In the genomic region with DNA sequence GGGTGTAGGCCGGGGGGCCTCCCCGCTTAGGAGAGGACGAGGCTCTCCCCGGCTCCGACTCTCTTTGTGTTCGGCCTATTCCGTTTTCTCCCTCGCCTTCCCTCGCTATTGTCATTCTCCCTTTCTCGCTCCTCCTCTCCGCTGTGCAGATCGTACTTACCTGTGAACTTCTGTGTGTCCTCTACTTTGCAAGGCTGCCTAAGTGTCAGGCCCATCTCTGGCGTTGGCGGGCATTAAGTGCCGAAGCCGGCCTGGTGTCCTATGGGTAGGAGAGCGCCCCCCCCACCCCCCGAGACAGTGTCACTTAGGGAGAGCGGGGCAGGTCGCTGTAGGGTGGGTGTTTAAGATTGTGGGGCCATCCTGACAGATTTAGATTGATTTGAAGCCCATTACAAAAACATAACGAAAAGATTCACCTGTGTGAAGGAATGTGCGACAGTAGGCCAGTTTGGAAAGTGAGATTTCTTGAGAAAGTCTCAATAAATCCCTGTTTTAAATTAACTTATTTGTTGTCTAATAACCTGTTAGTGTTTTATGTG, we compare ENCODE assay signal across 1 cellular context.
A peak's percentile ranks its signal among the peaks of the same experiment; 100 is the strongest.
TF ChIP-seq lines count a peak whose summit lies in the region.

No MANE protein-coding gene starts in this region.

TF ChIP-seq in HepG2, 621 proteins besides CTCF, POLR2A, EP300 and RAD21 (continued from another document and continues in another):
- TF ChIP-seq SIX1 (CRISPR knock-in tag; IDR thresholded peaks at IDR 0.05; ENCODE audit: borderline replicate concordance) (no peak), ZFP82 (CRISPR knock-in tag; IDR thresholded peaks at IDR 0.05; ENCODE audit: borderline replicate concordance) (no peak), RBM39 (IDR thresholded peaks at IDR 0.05; ENCODE audit: low read depth, low read length, poor library complexity, severe bottlenecking) (peak; percentile 5), MED8 (CRISPR knock-in tag; IDR thresholded peaks at IDR 0.05; ENCODE audit: insufficient replicate concordance) (no peak), TCF7 (IDR thresholded peaks at IDR 0.05; ENCODE audit: low read depth) (no peak), ZNF713 (CRISPR knock-in tag; IDR thresholded peaks at IDR 0.05) (no peak), SOX6 (IDR thresholded peaks at IDR 0.05) (no peak), SOX6 (CRISPR knock-in tag; IDR thresholded peaks at IDR 0.05) (no peak), NR1H2 (CRISPR knock-in tag; IDR thresholded peaks at IDR 0.05; ENCODE audit: borderline replicate concordance, low read depth) (no peak), ZSCAN22 (CRISPR knock-in tag; IDR thresholded peaks at IDR 0.05) (no peak), KLF11 (CRISPR knock-in tag; IDR thresholded peaks at IDR 0.05) (no peak), ZBTB7A (CRISPR knock-in tag; IDR thresholded peaks at IDR 0.05) (no peak), NFIC (IDR thresholded peaks at IDR 0.05; ENCODE audit: low read length) (no peak), DPF2 (CRISPR knock-in tag; IDR thresholded peaks at IDR 0.05; ENCODE audit: borderline replicate concordance, low read depth) (no peak), ZBTB20 (CRISPR knock-in tag; IDR thresholded peaks at IDR 0.05; ENCODE audit: borderline replicate concordance, low read depth) (no peak), MZF1 (CRISPR knock-in tag; IDR thresholded peaks at IDR 0.05; ENCODE audit: borderline replicate concordance) (no peak), NFKBIZ (CRISPR knock-in tag; IDR thresholded peaks at IDR 0.05) (no peak; the same call in 1 of the 2 replicates), SALL1 (CRISPR knock-in tag; IDR thresholded peaks at IDR 0.05) (no peak; the same call in 1 of the 2 replicates), ZNF326 (CRISPR knock-in tag; IDR thresholded peaks at IDR 0.05; ENCODE audit: borderline replicate concordance) (no peak), IRF2 (CRISPR knock-in tag; IDR thresholded peaks at IDR 0.05) (peak; percentile 27; the same call in 1 of the 2 replicates), ZNF263 (CRISPR knock-in tag; IDR thresholded peaks at IDR 0.05) (peak; percentile 33; the same call in 1 of the 2 replicates), KDM5B (CRISPR knock-in tag; IDR thresholded peaks at IDR 0.05; ENCODE audit: borderline replicate concordance) (no peak), RFX5 (IDR thresholded peaks at IDR 0.05; ENCODE audit: low read depth, low read length) (no peak), REL (CRISPR knock-in tag; conservative IDR thresholded peaks at IDR 0.05) (no peak), BRD4 (CRISPR knock-in tag; IDR thresholded peaks at IDR 0.05) (0 out of 2 replicates have a peak, but pooled peaks have one; percentile 12), RXRA (CRISPR knock-in tag; IDR thresholded peaks at IDR 0.05) (no peak; the same call in 1 of the 2 replicates), POLR2AphosphoS2 (IDR thresholded peaks at IDR 0.05; ENCODE audit: low read depth, low read length) (no peak), SMAD1 (CRISPR knock-in tag; IDR thresholded peaks at IDR 0.05; ENCODE audit: borderline replicate concordance, low read depth) (0 out of 2 replicates have a peak, but pooled peaks have one; percentile 12), ARHGAP35 (CRISPR knock-in tag; IDR thresholded peaks at IDR 0.05; ENCODE audit: borderline replicate concordance) (no peak), MBNL3 (CRISPR knock-in tag; conservative IDR thresholded peaks at IDR 0.05) (no peak), ZZZ3 (CRISPR knock-in tag; IDR thresholded peaks at IDR 0.05; ENCODE audit: borderline replicate concordance) (no peak), MIXL1 (CRISPR knock-in tag; IDR thresholded peaks at IDR 0.05) (no peak), NFE2L2 (IDR thresholded peaks at IDR 0.05; ENCODE audit: low read length) (no peak), ZNF672 (CRISPR knock-in tag; IDR thresholded peaks at IDR 0.05) (no peak), ZFP90 (CRISPR knock-in tag; IDR thresholded peaks at IDR 0.05; ENCODE audit: borderline replicate concordance) (0 out of 2 replicates have a peak, but pooled peaks have one; percentile 12), JUND (CRISPR knock-in tag; IDR thresholded peaks at IDR 0.05) (no peak), KAT7 (CRISPR knock-in tag; IDR thresholded peaks at IDR 0.05; ENCODE audit: borderline replicate concordance) (peak; percentile 19; the same call in 1 of the 2 replicates), CREM (IDR thresholded peaks at IDR 0.05) (no peak), CREM (CRISPR knock-in tag; IDR thresholded peaks at IDR 0.05) (no peak), GABPA (IDR thresholded peaks at IDR 0.05; ENCODE audit: low read depth, low read length) (no peak), GABPA (CRISPR knock-in tag; IDR thresholded peaks at IDR 0.05; ENCODE audit: low read depth) (no peak), MTA1 (CRISPR knock-in tag; IDR thresholded peaks at IDR 0.05; ENCODE audit: borderline replicate concordance) (no peak), TGIF2 (CRISPR knock-in tag; IDR thresholded peaks at IDR 0.05) (0 out of 2 replicates have a peak, but pooled peaks have one; percentile 22)
- TF ChIP-seq, protein P1, sequence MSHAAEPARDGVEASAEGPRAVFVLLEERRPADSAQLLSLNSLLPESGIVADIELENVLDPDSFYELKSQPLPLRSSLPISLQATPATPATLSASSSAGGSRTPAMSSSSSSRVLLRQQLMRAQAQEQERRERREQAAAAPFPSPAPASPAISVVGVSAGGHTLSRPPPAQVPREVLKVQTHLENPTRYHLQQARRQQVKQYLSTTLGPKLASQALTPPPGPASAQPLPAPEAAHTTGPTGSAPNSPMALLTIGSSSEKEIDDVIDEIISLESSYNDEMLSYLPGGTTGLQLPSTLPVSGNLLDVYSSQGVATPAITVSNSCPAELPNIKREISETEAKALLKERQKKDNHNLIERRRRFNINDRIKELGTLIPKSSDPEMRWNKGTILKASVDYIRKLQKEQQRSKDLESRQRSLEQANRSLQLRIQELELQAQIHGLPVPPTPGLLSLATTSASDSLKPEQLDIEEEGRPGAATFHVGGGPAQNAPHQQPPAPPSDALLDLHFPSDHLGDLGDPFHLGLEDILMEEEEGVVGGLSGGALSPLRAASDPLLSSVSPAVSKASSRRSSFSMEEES (CRISPR knock-in tag; IDR thresholded peaks at IDR 0.05), result no peak
- TF ChIP-seq, protein P2, sequence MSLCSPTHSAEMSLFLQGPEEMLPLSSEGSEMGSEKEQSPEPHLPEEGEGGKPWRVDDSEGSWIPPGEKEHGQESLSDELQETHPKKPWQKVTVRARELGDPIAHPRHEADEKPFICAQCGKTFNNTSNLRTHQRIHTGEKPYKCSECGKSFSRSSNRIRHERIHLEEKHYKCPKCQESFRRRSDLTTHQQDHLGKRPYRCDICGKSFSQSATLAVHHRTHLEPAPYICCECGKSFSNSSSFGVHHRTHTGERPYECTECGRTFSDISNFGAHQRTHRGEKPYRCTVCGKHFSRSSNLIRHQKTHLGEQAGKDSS (CRISPR knock-in tag; IDR thresholded peaks at IDR 0.05; ENCODE audit: borderline replicate concordance, low read depth), result 0 out of 2 replicates have a peak, but pooled peaks have one; percentile 32
- TF ChIP-seq, protein P3, sequence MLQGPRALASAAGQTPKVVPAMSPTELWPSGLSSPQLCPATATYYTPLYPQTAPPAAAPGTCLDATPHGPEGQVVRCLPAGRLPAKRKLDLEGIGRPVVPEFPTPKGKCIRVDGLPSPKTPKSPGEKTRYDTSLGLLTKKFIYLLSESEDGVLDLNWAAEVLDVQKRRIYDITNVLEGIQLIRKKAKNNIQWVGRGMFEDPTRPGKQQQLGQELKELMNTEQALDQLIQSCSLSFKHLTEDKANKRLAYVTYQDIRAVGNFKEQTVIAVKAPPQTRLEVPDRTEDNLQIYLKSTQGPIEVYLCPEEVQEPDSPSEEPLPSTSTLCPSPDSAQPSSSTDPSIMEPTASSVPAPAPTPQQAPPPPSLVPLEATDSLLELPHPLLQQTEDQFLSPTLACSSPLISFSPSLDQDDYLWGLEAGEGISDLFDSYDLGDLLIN (CRISPR knock-in tag; IDR thresholded peaks at IDR 0.05; ENCODE audit: borderline replicate concordance), result no peak
- TF ChIP-seq, protein P4, sequence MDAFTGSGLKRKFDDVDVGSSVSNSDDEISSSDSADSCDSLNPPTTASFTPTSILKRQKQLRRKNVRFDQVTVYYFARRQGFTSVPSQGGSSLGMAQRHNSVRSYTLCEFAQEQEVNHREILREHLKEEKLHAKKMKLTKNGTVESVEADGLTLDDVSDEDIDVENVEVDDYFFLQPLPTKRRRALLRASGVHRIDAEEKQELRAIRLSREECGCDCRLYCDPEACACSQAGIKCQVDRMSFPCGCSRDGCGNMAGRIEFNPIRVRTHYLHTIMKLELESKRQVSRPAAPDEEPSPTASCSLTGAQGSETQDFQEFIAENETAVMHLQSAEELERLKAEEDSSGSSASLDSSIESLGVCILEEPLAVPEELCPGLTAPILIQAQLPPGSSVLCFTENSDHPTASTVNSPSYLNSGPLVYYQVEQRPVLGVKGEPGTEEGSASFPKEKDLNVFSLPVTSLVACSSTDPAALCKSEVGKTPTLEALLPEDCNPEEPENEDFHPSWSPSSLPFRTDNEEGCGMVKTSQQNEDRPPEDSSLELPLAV (CRISPR knock-in tag; conservative IDR thresholded peaks at IDR 0.05; ENCODE audit: low read depth), result no peak
- TF ChIP-seq, protein P5, sequence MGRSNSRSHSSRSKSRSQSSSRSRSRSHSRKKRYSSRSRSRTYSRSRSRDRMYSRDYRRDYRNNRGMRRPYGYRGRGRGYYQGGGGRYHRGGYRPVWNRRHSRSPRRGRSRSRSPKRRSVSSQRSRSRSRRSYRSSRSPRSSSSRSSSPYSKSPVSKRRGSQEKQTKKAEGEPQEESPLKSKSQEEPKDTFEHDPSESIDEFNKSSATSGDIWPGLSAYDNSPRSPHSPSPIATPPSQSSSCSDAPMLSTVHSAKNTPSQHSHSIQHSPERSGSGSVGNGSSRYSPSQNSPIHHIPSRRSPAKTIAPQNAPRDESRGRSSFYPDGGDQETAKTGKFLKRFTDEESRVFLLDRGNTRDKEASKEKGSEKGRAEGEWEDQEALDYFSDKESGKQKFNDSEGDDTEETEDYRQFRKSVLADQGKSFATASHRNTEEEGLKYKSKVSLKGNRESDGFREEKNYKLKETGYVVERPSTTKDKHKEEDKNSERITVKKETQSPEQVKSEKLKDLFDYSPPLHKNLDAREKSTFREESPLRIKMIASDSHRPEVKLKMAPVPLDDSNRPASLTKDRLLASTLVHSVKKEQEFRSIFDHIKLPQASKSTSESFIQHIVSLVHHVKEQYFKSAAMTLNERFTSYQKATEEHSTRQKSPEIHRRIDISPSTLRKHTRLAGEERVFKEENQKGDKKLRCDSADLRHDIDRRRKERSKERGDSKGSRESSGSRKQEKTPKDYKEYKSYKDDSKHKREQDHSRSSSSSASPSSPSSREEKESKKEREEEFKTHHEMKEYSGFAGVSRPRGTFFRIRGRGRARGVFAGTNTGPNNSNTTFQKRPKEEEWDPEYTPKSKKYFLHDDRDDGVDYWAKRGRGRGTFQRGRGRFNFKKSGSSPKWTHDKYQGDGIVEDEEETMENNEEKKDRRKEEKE (IDR thresholded peaks at IDR 0.05), result no peak
- TF ChIP-seq, protein P6, sequence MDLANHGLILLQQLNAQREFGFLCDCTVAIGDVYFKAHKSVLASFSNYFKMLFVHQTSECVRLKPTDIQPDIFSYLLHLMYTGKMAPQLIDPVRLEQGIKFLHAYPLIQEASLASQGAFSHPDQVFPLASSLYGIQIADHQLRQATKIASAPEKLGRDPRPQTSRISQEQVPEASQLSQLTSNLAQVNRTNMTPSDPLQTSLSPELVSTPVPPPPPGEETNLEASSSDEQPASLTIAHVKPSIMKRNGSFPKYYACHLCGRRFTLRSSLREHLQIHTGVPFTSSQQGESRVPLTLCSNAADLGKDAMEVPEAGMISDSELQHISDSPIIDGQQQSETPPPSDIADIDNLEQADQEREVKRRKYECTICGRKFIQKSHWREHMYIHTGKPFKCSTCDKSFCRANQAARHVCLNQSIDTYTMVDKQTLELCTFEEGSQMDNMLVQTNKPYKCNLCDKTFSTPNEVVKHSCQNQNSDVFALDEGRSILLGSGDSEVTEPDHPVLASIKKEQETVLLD (CRISPR knock-in tag; IDR thresholded peaks at IDR 0.05; ENCODE audit: low read depth), result no peak
- TF ChIP-seq, protein P7, sequence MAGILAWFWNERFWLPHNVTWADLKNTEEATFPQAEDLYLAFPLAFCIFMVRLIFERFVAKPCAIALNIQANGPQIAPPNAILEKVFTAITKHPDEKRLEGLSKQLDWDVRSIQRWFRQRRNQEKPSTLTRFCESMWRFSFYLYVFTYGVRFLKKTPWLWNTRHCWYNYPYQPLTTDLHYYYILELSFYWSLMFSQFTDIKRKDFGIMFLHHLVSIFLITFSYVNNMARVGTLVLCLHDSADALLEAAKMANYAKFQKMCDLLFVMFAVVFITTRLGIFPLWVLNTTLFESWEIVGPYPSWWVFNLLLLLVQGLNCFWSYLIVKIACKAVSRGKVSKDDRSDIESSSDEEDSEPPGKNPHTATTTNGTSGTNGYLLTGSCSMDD (CRISPR knock-in tag; IDR thresholded peaks at IDR 0.05), result no peak
- TF ChIP-seq, protein P8, sequence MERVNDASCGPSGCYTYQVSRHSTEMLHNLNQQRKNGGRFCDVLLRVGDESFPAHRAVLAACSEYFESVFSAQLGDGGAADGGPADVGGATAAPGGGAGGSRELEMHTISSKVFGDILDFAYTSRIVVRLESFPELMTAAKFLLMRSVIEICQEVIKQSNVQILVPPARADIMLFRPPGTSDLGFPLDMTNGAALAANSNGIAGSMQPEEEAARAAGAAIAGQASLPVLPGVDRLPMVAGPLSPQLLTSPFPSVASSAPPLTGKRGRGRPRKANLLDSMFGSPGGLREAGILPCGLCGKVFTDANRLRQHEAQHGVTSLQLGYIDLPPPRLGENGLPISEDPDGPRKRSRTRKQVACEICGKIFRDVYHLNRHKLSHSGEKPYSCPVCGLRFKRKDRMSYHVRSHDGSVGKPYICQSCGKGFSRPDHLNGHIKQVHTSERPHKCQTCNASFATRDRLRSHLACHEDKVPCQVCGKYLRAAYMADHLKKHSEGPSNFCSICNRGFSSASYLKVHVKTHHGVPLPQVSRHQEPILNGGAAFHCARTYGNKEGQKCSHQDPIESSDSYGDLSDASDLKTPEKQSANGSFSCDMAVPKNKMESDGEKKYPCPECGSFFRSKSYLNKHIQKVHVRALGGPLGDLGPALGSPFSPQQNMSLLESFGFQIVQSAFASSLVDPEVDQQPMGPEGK (CRISPR knock-in tag; IDR thresholded peaks at IDR 0.05), result peak; percentile 75
- TF ChIP-seq, protein P9, sequence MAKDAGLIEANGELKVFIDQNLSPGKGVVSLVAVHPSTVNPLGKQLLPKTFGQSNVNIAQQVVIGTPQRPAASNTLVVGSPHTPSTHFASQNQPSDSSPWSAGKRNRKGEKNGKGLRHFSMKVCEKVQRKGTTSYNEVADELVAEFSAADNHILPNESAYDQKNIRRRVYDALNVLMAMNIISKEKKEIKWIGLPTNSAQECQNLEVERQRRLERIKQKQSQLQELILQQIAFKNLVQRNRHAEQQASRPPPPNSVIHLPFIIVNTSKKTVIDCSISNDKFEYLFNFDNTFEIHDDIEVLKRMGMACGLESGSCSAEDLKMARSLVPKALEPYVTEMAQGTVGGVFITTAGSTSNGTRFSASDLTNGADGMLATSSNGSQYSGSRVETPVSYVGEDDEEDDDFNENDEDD (CRISPR knock-in tag; IDR thresholded peaks at IDR 0.05; ENCODE audit: borderline replicate concordance), result no peak
